8 cellular contexts compared by ENCODE assay signal in genomic region chr9:132851421-132851792, GRCh38. TPM values are rescaled to one million over a fixed set of nuclear protein-coding genes. Genes with fewer than 3 reads are reported as not detected.
"Had no signal": no experiment of that assay in that cellular context is flagged by ENCODE, and none has a peak within 500 bp of the region (broad histone marks: within the 10 kb centered on the region; RNA-seq: fewer than 3 reads in every experiment).

No MANE protein-coding gene starts in this region.

- H3K4me1 ChIP-seq: adrenal gland, thyroid gland, uterus had no signal

- H3K27me3 ChIP-seq: adrenal gland, ovary, thyroid gland, uterus had no signal

- DNase-seq: activated naive CD4-positive, alpha-beta T cell treated with Interleukin-2 at 50 U/mL for 16 hours; adrenal gland; ovary; thyroid gland; uterus had no signal

- H3K36me3 ChIP-seq: adrenal gland, ovary, thyroid gland, uterus had no signal

- H3K9me3 ChIP-seq: adrenal gland, ovary, thyroid gland, uterus had no signal

- H3K27ac ChIP-seq: adrenal gland, ovary, thyroid gland, uterus had no signal

- ATAC-seq: sciatic nerve had no signal

- H3K4me3 ChIP-seq: adrenal gland, ovary, thyroid gland, uterus had no signal

RNA-seq across cellular contexts. Expression of gene AK8, which starts 26.7 kb away (rescaled TPM):
- total RNA-seq: activated T-helper 1 cell treated with anti-CD3 and anti-CD28 coated beads, Interleukin-12 subunit alpha, Interleukin-12 subunit beta, Interleukin-2, Interleukin-4 antibody, amounts not matched to agents 30 ng/mL and 10 ng/mL and 1 ng/mL, durations not matched to agents 14 hours and 24 hours and 36 hours; T-helper 1 cell treated with Interleukin-12 subunit alpha and Interleukin-12 subunit beta and Interleukin-4 antibody, amounts not matched to agents 30 ng/mL and 1 ng/mL, for 36 hours had no signal
